9 cellular contexts compared by ENCODE assay signal in the genomic region with DNA sequence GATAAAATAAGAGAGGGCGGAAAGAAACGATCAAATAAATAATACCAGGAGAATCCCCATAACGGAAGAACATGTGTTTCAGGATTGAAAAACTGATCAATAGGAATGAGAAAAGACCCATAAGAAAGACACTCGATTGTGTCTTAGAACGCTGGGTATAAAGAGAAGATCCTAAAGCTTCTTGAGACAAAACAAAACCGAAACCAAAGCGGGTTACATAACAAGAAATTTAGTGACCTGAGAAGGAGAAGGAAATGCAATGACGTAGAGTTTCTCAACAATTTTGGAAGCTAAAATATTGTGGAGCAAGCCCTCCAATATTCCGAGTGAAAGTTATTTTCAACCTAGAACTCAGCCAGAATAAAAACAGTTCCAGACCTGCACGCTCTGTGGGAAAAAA.
A peak's percentile ranks its signal among the peaks of the same experiment; 100 is the strongest.
DNase-seq lines count a peak whose midpoint lies in the region; ATAC-seq and TF ChIP-seq lines count a peak whose summit lies in the region.
"Had no signal": no experiment of that assay in that cellular context is flagged by ENCODE, and none has a peak within 500 bp of the region (broad histone marks: within the 10 kb centered on the region; RNA-seq: fewer than 3 reads in every experiment).

No MANE protein-coding gene starts in this region.

- no peaks in the 10 kb centered on the region for H4K20me1 ChIP-seq in neural progenitor cell (ENCODE audit: low read depth)

- peaks cover 25% of the 10 kb centered on the region for H3K4me1 Mint-ChIP-seq in activated CD8-positive, alpha-beta T cell treated with anti-CD3 and anti-CD28 coated beads for 36 hours (ENCODE audit: low read depth)
- peaks cover 27% of the 10 kb centered on the region for H3K4me1 Mint-ChIP-seq in neural progenitor cell

- DNase-seq in NCI-H1105 treated with DMSO at 0.1 percent for 48 hours (lab: John Stamatoyannopoulos, UW) (peak; percentile 46), NCI-H1105 (lab: John Stamatoyannopoulos, UW) (no peak), LNCaP clone FGC (ENCODE audit: low read depth) (no peak), neural progenitor cell (ENCODE audit: low spot score) (no peak), WERI-Rb-1 (no peak), SJCRH30 (no peak)
- no peak for DNase-seq in activated CD8-positive, alpha-beta T cell treated with anti-CD3 and anti-CD28 coated beads for 36 hours

- peaks cover 6% of the 10 kb centered on the region for H3F3A ChIP-seq in neural progenitor cell (ENCODE audit: low read depth)

- ATAC-seq in activated CD8-positive, alpha-beta T cell treated with anti-CD3 and anti-CD28 coated beads for 36 hours, result no peak
- no peak for ATAC-seq in HG03039 (IDR thresholded peaks at IDR 0.05; ENCODE audit: unreplicated experiment)

- H3K27me3 ChIP-seq in neural progenitor cell, result no peaks in the 10 kb centered on the region
- H3K27me3 ChIP-seq in WERI-Rb-1 (ENCODE audit: insufficient read depth, low read depth, severe bottlenecking), result no peaks in the 10 kb centered on the region
- no peaks in the 10 kb centered on the region for H3K27me3 ChIP-seq in SJCRH30

- H3K4me1 ChIP-seq in neural progenitor cell (no peaks in the 10 kb centered on the region), SJCRH30 (no peaks in the 10 kb centered on the region)
- H3K4me1 ChIP-seq: A549 had no signal

- H3K27me3 Mint-ChIP-seq in activated CD8-positive, alpha-beta T cell treated with anti-CD3 and anti-CD28 coated beads for 36 hours, result peaks cover 10% of the 10 kb centered on the region
- peaks cover 6% of the 10 kb centered on the region for H3K27me3 Mint-ChIP-seq in neural progenitor cell (ENCODE audit: insufficient read depth, low read depth)

- H3K36me3 ChIP-seq in neural progenitor cell, result no peaks in the 10 kb centered on the region
- H3K36me3 ChIP-seq in WERI-Rb-1, result no peaks in the 10 kb centered on the region
- H3K36me3 ChIP-seq in SJCRH30, result no peaks in the 10 kb centered on the region

- no peaks in the 10 kb centered on the region for H3K9me3 ChIP-seq in neural progenitor cell (ENCODE audit: low read depth)
- peaks cover 3% of the 10 kb centered on the region for H3K9me3 ChIP-seq in WERI-Rb-1 (ENCODE audit: severe bottlenecking)
- H3K9me3 ChIP-seq in SJCRH30 (replicated peaks), result no peaks in the 10 kb centered on the region

- intact Hi-C loops in activated CD8-positive, alpha-beta T cell treated with anti-CD3 and anti-CD28 coated beads for 36 hours (cut with micrococcal nuclease), result no loop called here

- POLR2A ChIA-PET in activated CD8-positive, alpha-beta T cell treated with anti-CD3 and anti-CD28 coated beads for 36 hours (lab: Charles Lee), result no interaction called here

- H3K9me3 Mint-ChIP-seq in activated CD8-positive, alpha-beta T cell treated with anti-CD3 and anti-CD28 coated beads for 36 hours, result no peaks in the 10 kb centered on the region
- H3K9me3 Mint-ChIP-seq in neural progenitor cell, result no peaks in the 10 kb centered on the region

- CTCF ChIA-PET in activated CD8-positive, alpha-beta T cell treated with anti-CD3 and anti-CD28 coated beads for 36 hours (lab: Charles Lee), result no interaction called here

- no peak overlapping the region for H3K27ac Mint-ChIP-seq in activated CD8-positive, alpha-beta T cell treated with anti-CD3 and anti-CD28 coated beads for 36 hours
- H3K27ac Mint-ChIP-seq in neural progenitor cell, result peak overlapping the region; percentile 92

- H3K4me3 ChIP-seq in LNCaP clone FGC (ENCODE audit: low read depth, low read length) (peak overlapping the region; percentile 44), neural progenitor cell (peak overlapping the region; percentile 53), WERI-Rb-1 (ENCODE audit: low read depth, low read length) (no peak overlapping the region), SJCRH30 (no peak overlapping the region)

- peaks cover 3% of the 10 kb centered on the region for H3K36me3 Mint-ChIP-seq in activated CD8-positive, alpha-beta T cell treated with anti-CD3 and anti-CD28 coated beads for 36 hours (ENCODE audit: low read depth)
- H3K36me3 Mint-ChIP-seq in neural progenitor cell, result peaks cover 7% of the 10 kb centered on the region

- H3K4me3 Mint-ChIP-seq in activated CD8-positive, alpha-beta T cell treated with anti-CD3 and anti-CD28 coated beads for 36 hours, result peak overlapping the region; percentile 79
- peak overlapping the region; percentile 87 for H3K4me3 Mint-ChIP-seq in neural progenitor cell

- H3K27ac ChIP-seq in neural progenitor cell (no peak overlapping the region), WERI-Rb-1 (no peak overlapping the region), SJCRH30 (no peak overlapping the region)
- H3K27ac ChIP-seq: A549 had no signal

- no peak for TF ChIP-seq CTCF in LNCaP clone FGC (IDR thresholded peaks at IDR 0.05; ENCODE audit: control insufficient read depth, extremely low read depth, insufficient read depth)
- TF ChIP-seq CTCF in activated CD8-positive, alpha-beta T cell treated with anti-CD3 and anti-CD28 coated beads for 36 hours (IDR thresholded peaks at IDR 0.05), result no peak
- TF ChIP-seq CTCF in neural progenitor cell (IDR thresholded peaks at IDR 0.05), result no peak
- no peak for TF ChIP-seq CTCF in WERI-Rb-1 (IDR thresholded peaks at IDR 0.05; ENCODE audit: low read depth, low read length)

- H3K4me2 ChIP-seq in neural progenitor cell, result peak overlapping the region; percentile 67

- H3K79me2 ChIP-seq in neural progenitor cell (ENCODE audit: low read depth), result no peaks in the 10 kb centered on the region

- peak overlapping the region; percentile 71 for H2AFZ ChIP-seq in neural progenitor cell (replicated peaks)

- H3K9ac ChIP-seq in neural progenitor cell, result no peak overlapping the region

Comparison
In these comparisons a context has a peak if more than half of its experiments do, and no peak if none do; other contexts are left out.
1. H3K4me3 ChIP-seq: peak in LNCaP clone FGC (single experiment) and neural progenitor cell (single experiment); none in WERI-Rb-1 (single experiment) and SJCRH30 (single experiment).